8 cellular contexts compared by ENCODE assay signal in genomic region chr7:66591801-66592596, GRCh38. TPM values are rescaled to one million over a fixed set of nuclear protein-coding genes. Genes with fewer than 3 reads are reported as not detected.
DNase-seq lines count a peak whose midpoint lies in the region; ATAC-seq and TF ChIP-seq lines count a peak whose summit lies in the region.

No MANE protein-coding gene starts in this region.

- TF ChIP-seq POLR2A in GM19099 (IDR thresholded peaks at IDR 0.05; ENCODE audit: extremely low read depth, insufficient read length, low read depth), result peak; percentile 87

- DNase-seq in Ammon's horn (ENCODE audit: low spot score), result peak; percentile 98
- peak; percentile 40 for DNase-seq in NCI-H446 treated with DMSO at 0.1 percent for 48 hours (lab: John Stamatoyannopoulos, UW)
- DNase-seq in activated CD4-positive, alpha-beta T cell treated with anti-CD3 and anti-CD28 coated beads for 4 hours, result peak; percentile 87 to 89
- DNase-seq in left colon, result peak; percentile 94 to 95
- DNase-seq in stimulated activated CD4-positive, alpha-beta T cell treated with anti-CD3 and anti-CD28 coated beads, Interleukin-1b, Interleukin-23, amount 100 ng/mL, for 4 hours (ENCODE audit: low read depth in 2 of 2), result peak; percentile 80 to 81

- ATAC-seq in HG03378 (IDR thresholded peaks at IDR 0.05; ENCODE audit: unreplicated experiment) (peak; percentile 92), left colon (peak; percentile 96)

- intact Hi-C loops in left colon (cut with DNase I, micrococcal nuclease), result no loop called here

- H3K27ac ChIP-seq in cingulate gyrus (ENCODE audit: low read depth, low read length), result peak overlapping the region; percentile 83

RNA-seq across cellular contexts. Expression of gene KCTD7, which starts 36.7 kb away (rescaled TPM):
- 1 to 10 TPM; 5.6 to 8.6 TPM for total RNA-seq in left colon

Comparison
In these comparisons a context has a peak if more than half of its experiments do, and no peak if none do; other contexts are left out.
1. Peak in every context shown above with its lines: DNase-seq, ATAC-seq and H3K27ac ChIP-seq.
2. DNase-seq: peak in every context shown above with its lines; median percentile 98 in Ammon's horn; 94 in left colon; 88 in activated CD4-positive, alpha-beta T cell treated with anti-CD3 and anti-CD28 coated beads for 4 hours; 80 in stimulated activated CD4-positive, alpha-beta T cell treated with anti-CD3 and anti-CD28 coated beads, Interleukin-1b, Interleukin-23, amount 100 ng/mL, for 4 hours; 40 in NCI-H446 treated with DMSO at 0.1 percent for 48 hours.